In the genomic region with DNA sequence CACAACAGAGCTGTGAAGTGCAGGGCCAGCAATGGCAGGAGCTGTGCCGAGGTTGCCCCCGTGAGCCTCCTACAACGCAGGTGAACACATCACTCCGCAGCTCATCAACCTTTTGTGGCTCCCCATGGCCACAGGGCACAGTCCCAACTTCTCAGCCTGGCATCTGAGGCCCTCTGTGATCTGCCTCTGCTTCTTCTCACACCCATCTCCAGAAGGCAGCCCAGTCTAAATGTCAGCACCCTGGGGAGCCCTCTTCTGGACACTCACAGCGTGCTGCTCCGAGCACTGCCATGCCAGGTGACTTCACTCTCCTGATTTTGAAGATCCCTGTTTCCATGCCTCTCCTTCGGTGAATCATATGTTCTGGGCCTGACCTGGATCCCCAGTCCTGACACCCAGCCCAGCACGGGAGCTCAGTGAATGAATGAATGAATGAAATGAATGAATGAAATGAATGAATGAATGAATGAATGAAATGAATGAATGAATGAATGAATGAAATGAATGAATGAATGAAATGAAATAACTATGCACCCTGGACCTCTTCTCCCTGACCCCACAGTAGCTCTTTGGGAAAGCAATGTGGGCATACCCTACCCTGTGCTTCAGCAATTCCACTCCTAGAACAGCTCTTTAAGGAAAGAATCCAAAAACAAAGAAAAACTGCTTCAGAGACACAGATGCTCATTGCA, we compare ENCODE assay signal across 9 cellular contexts. TPM values are rescaled to one million over a fixed set of nuclear protein-coding genes. Genes with fewer than 3 reads are reported as not detected.
DNase-seq lines count a peak whose midpoint lies in the region; ATAC-seq and TF ChIP-seq lines count a peak whose summit lies in the region.
"Had no signal": no experiment of that assay in that cellular context is flagged by ENCODE, and none has a peak within 500 bp of the region (broad histone marks: within the 10 kb centered on the region; RNA-seq: fewer than 3 reads in every experiment).

No MANE protein-coding gene starts in this region.

- no peak overlapping the region for H2AK5ac ChIP-seq in trophoblast cell (ENCODE audit: low read length)

- H3K4me3 ChIP-seq in OCI-LY7 (ENCODE audit: low read depth, low read length, poor library complexity, severe bottlenecking) (no peak overlapping the region), epithelial cell of proximal tubule (ENCODE audit: low read depth, low read length) (no peak overlapping the region), trophoblast cell (ENCODE audit: low read depth, low read length) (no peak overlapping the region), ovary (no peak overlapping the region)

- peaks cover 1% of the 10 kb centered on the region for H3K27me3 Mint-ChIP-seq in activated CD4-positive, alpha-beta T cell treated with anti-CD3 and anti-CD28 coated beads, Interleukin-2, amount 10 ng/mL, durations not matched to agents 24 days and 14 days

- no peak overlapping the region for H2BK12ac ChIP-seq in trophoblast cell (ENCODE audit: low read length)

- H3K27me3 ChIP-seq in trophoblast cell (ENCODE audit: insufficient read depth, low read length) (no peaks in the 10 kb centered on the region), ovary (no peaks in the 10 kb centered on the region)

- H3K4me1 ChIP-seq in OCI-LY7 (ENCODE audit: insufficient read depth, low read length, poor library complexity, severe bottlenecking) (no peaks in the 10 kb centered on the region), trophoblast cell (ENCODE audit: control insufficient read depth in 1 of 2, insufficient read depth in 2 of 2, low read length in 2 of 2) (no peaks in the 10 kb centered on the region), ovary (ENCODE audit: insufficient read depth) (no peaks in the 10 kb centered on the region)

- H3K18ac ChIP-seq in trophoblast cell (ENCODE audit: low read length): no peak overlapping the region

- CTCF ChIA-PET in OCI-LY7 (lab: Charles Lee; ENCODE audit: unreplicated experiment): no interaction called here

- intact Hi-C loops in OCI-LY7 (cut with micrococcal nuclease; ENCODE audit: unreplicated experiment) (no loop called here), ovary (cut with DNase I) (no loop called here)
- intact Hi-C loops in activated CD4-positive, alpha-beta T cell treated with anti-CD3 and anti-CD28 coated beads, Interleukin-2, amount 10 ng/mL, durations not matched to agents 24 days and 14 days (cut with micrococcal nuclease): no loop called here

- TF ChIP-seq POLR2A in ovary (IDR thresholded peaks at IDR 0.05): no peak

- no peak for ATAC-seq in GM21737 (IDR thresholded peaks at IDR 0.05; ENCODE audit: unreplicated experiment)

- H3K4me2 ChIP-seq in OCI-LY7 (ENCODE audit: low read length) (no peak overlapping the region), trophoblast cell (ENCODE audit: low read length) (no peak overlapping the region)

- no peak overlapping the region for H4K8ac ChIP-seq in trophoblast cell (ENCODE audit: low read depth, low read length)

- BruUV-seq in OCI-LY7 (replicated peaks; lab: Mats Ljungman, UMichigan): no TSS peak

- no peak overlapping the region for H3K23ac ChIP-seq in trophoblast cell (ENCODE audit: low read length)

- no peak overlapping the region for H3K4ac ChIP-seq in trophoblast cell (ENCODE audit: low read depth, low read length)

- peak; percentile 12 for DNase-seq in NCI-H2196 (lab: John Stamatoyannopoulos, UW; ENCODE audit: unreplicated experiment)
- DNase-seq in NCI-H2196 treated with DMSO at 0.1 percent for 48 hours (lab: John Stamatoyannopoulos, UW; ENCODE audit: unreplicated experiment): no peak
- peak; percentile 10 for DNase-seq in OCI-LY7 (ENCODE audit: low spot score)
- no peak for DNase-seq in epithelial cell of proximal tubule (ENCODE audit: low read depth)
- DNase-seq in trophoblast cell: peak; percentile 22 to 39
- no peak for DNase-seq in ovary
- DNase-seq in activated CD4-positive, alpha-beta T cell treated with anti-CD3 and anti-CD28 coated beads, Interleukin-2, amount 10 ng/mL, durations not matched to agents 24 days and 14 days: no peak

- no peaks in the 10 kb centered on the region for H3K79me2 ChIP-seq in OCI-LY7 (ENCODE audit: insufficient read depth, low read depth, low read length)
- H3K79me2 ChIP-seq in trophoblast cell (ENCODE audit: control insufficient read depth, insufficient read depth, low read length, poor library complexity): no peaks in the 10 kb centered on the region

- H3K27ac Mint-ChIP-seq in activated CD4-positive, alpha-beta T cell treated with anti-CD3 and anti-CD28 coated beads, Interleukin-2, amount 10 ng/mL, durations not matched to agents 24 days and 14 days: no peak overlapping the region

- H4K20me1 ChIP-seq in OCI-LY7 (ENCODE audit: insufficient read depth, low read length): no peaks in the 10 kb centered on the region

- H3K9me3 ChIP-seq in OCI-LY7 (ENCODE audit: low read length): no peaks in the 10 kb centered on the region
- no peaks in the 10 kb centered on the region for H3K9me3 ChIP-seq in trophoblast cell (ENCODE audit: insufficient read depth, low read depth, low read length)
- no peaks in the 10 kb centered on the region for H3K9me3 ChIP-seq in ovary

- TF ChIP-seq CTCF in OCI-LY7 (conservative IDR thresholded peaks at IDR 0.05; ENCODE audit: low read length) (0 out of 2 replicates have a peak, but pooled peaks have one; percentile 28), epithelial cell of proximal tubule (conservative IDR thresholded peaks at IDR 0.05; ENCODE audit: low read depth, low read length) (peak; percentile 35), ovary (IDR thresholded peaks at IDR 0.05) (no peak)

- no peaks in the 10 kb centered on the region for H3K4me1 Mint-ChIP-seq in activated CD4-positive, alpha-beta T cell treated with anti-CD3 and anti-CD28 coated beads, Interleukin-2, amount 10 ng/mL, durations not matched to agents 24 days and 14 days

- H3K36me3 Mint-ChIP-seq in activated CD4-positive, alpha-beta T cell treated with anti-CD3 and anti-CD28 coated beads, Interleukin-2, amount 10 ng/mL, durations not matched to agents 24 days and 14 days (ENCODE audit: low read depth): no peaks in the 10 kb centered on the region

- no peaks in the 10 kb centered on the region for H3K9me2 ChIP-seq in OCI-LY7 (ENCODE audit: insufficient read depth, low read length)

- no peak overlapping the region for H4K12ac ChIP-seq in trophoblast cell (ENCODE audit: low read depth, low read length)

- no peak overlapping the region for H2AFZ ChIP-seq in OCI-LY7 (ENCODE audit: low read length)
- no peak overlapping the region for H2AFZ ChIP-seq in trophoblast cell (ENCODE audit: insufficient read depth, low read length, poor library complexity)

- H3K9me3 Mint-ChIP-seq in activated CD4-positive, alpha-beta T cell treated with anti-CD3 and anti-CD28 coated beads, Interleukin-2, amount 10 ng/mL, durations not matched to agents 24 days and 14 days: no peaks in the 10 kb centered on the region

- no peak overlapping the region for H2BK120ac ChIP-seq in trophoblast cell (ENCODE audit: insufficient read depth, low read length, poor library complexity)

- H3K4me3 Mint-ChIP-seq in activated CD4-positive, alpha-beta T cell treated with anti-CD3 and anti-CD28 coated beads, Interleukin-2, amount 10 ng/mL, durations not matched to agents 24 days and 14 days: no peak overlapping the region

- H3K14ac ChIP-seq in trophoblast cell (ENCODE audit: low read length): no peak overlapping the region

- H3K79me1 ChIP-seq in trophoblast cell (ENCODE audit: low read length): no peaks in the 10 kb centered on the region

- no peak overlapping the region for H2BK5ac ChIP-seq in trophoblast cell (ENCODE audit: low read depth, low read length, poor library complexity)

- WGBS in trophoblast cell (ENCODE audit: extremely low coverage, insufficient coverage, insufficient read length): no CpG with 5 or more reads among the region's 8 CpGs
- WGBS in ovary, 3 donors: 79% methylated on average over 8 of the region's 8 CpGs

- H3K27ac ChIP-seq in OCI-LY7 (ENCODE audit: low read depth, low read length, poor library complexity, severe bottlenecking) (no peak overlapping the region), trophoblast cell (ENCODE audit: low read depth, low read length) (no peak overlapping the region), ovary (no peak overlapping the region)

- POLR2A ChIA-PET in OCI-LY7 (lab: Charles Lee): interaction anchor here (0.6 kb wide), 1 partner anchor 576 kb away, joined by 3 read pairs; no protein-coding TSS in a partner anchor

- no peak for TF ChIP-seq EP300 in ovary (IDR thresholded peaks at IDR 0.05)

- no peak overlapping the region for H4K91ac ChIP-seq in trophoblast cell (ENCODE audit: low read depth, low read length)

- no peaks in the 10 kb centered on the region for H3K36me3 ChIP-seq in OCI-LY7 (ENCODE audit: insufficient read depth, low read length)
- no peaks in the 10 kb centered on the region for H3K36me3 ChIP-seq in trophoblast cell (ENCODE audit: control insufficient read depth in 1 of 2, insufficient read depth in 2 of 2, low read length in 2 of 2)
- no peaks in the 10 kb centered on the region for H3K36me3 ChIP-seq in ovary

- H3K9ac ChIP-seq in trophoblast cell (ENCODE audit: low read length): no peak overlapping the region

RNA-seq across cellular contexts. Expression of a gene that starts 17.9 kb away (rescaled TPM):
- 57.4 and 66.8 TPM in 2 replicates for total RNA-seq in OCI-LY7 (2014; rRNA removed; shearing (Covaris generic))
- total RNA-seq in OCI-LY7 (2022): 53.5 and 59.8 TPM in 2 replicates
- 62.7 and 79.1 TPM in 2 replicates for total RNA-seq in epithelial cell of proximal tubule
- 25.9 and 26.7 TPM in 2 replicates for polyA plus RNA-seq in trophoblast cell (2013)
- 10 to 100 TPM; 38.1 to 52.3 (median 43.5) TPM for total RNA-seq in ovary
- polyA plus RNA-seq in ovary: 10 to 100 TPM; 51.3 to 63.5 TPM
- 57.6 and 62.2 TPM in 2 replicates for total RNA-seq in activated CD4-positive, alpha-beta T cell treated with anti-CD3 and anti-CD28 coated beads, Interleukin-2, amount 10 ng/mL, durations not matched to agents 24 days and 14 days

RNA-seq across cellular contexts. Expression of a gene that starts 22.9 kb away (rescaled TPM):
- total RNA-seq in OCI-LY7 (2014; rRNA removed; shearing (Covaris generic)): not detected in 2 replicates
- not detected in 2 replicates for total RNA-seq in OCI-LY7 (2022)
- total RNA-seq in epithelial cell of proximal tubule: not detected in 2 replicates
- polyA plus RNA-seq in trophoblast cell (2013): 1.1 and 1.2 TPM in 2 replicates
- total RNA-seq in ovary: under 1 TPM in 1 of 7 donors, not detected in 6; 0.56 TPM
- polyA plus RNA-seq in ovary: 1 to 10 TPM in 1 of 2 donors, under 1 TPM in 1; 0.40 to 2.7 TPM
- not detected in 2 replicates for total RNA-seq in activated CD4-positive, alpha-beta T cell treated with anti-CD3 and anti-CD28 coated beads, Interleukin-2, amount 10 ng/mL, durations not matched to agents 24 days and 14 days
- polyA plus RNA-seq: AG04450 had no signal

RNA-seq across cellular contexts. Expression of a gene that starts 52.9 kb away (rescaled TPM):
- total RNA-seq in OCI-LY7 (2014; rRNA removed; shearing (Covaris generic)): not detected in 2 replicates
- not detected in 2 replicates for total RNA-seq in OCI-LY7 (2022)
- 10.2 and 11.1 TPM in 2 replicates for total RNA-seq in epithelial cell of proximal tubule
- polyA plus RNA-seq in trophoblast cell (2013): 0.08 TPM in 2 replicates
- total RNA-seq in ovary: 10 to 100 TPM in 4 of 7 donors, 1 to 10 TPM in 3; 4.9 to 18.0 (median 12.2) TPM
- polyA plus RNA-seq in ovary: 10 to 100 TPM in 1 of 2 donors, 1 to 10 TPM in 1; 7.3 to 23.7 TPM
- 74.1 and 75.9 TPM in 2 replicates for total RNA-seq in activated CD4-positive, alpha-beta T cell treated with anti-CD3 and anti-CD28 coated beads, Interleukin-2, amount 10 ng/mL, durations not matched to agents 24 days and 14 days

Comparison
In these comparisons a context has a peak if more than half of its experiments do, and no peak if none do; other contexts are left out.
1. DNase-seq: peak in NCI-H2196 (single experiment), OCI-LY7 (single experiment) and trophoblast cell (2 of 2); none in NCI-H2196 treated with DMSO at 0.1 percent for 48 hours (single experiment), epithelial cell of proximal tubule (single experiment), ovary (0 of 5) and activated CD4-positive, alpha-beta T cell treated with anti-CD3 and anti-CD28 coated beads, Interleukin-2, amount 10 ng/mL, durations not matched to agents 24 days and 14 days (single experiment).
2. CTCF ChIP-seq: peak in OCI-LY7 (single experiment) and epithelial cell of proximal tubule (single experiment); none in ovary (0 of 3).
3. RNA of a gene that starts 52.9 kb away (total RNA-seq): 74.1 to 75.9 TPM in activated CD4-positive, alpha-beta T cell treated with anti-CD3 and anti-CD28 coated beads, Interleukin-2, amount 10 ng/mL, durations not matched to agents 24 days and 14 days, 4.9 to 18.0 TPM in ovary and 10.2 to 11.1 TPM in epithelial cell of proximal tubule; not detected in OCI-LY7; every median in the first group is over 4 times any median in the second.